Comparison of ENCODE assay signal across 8 cellular contexts in genomic region chr10:79981673-79982485, GRCh38. TPM values are rescaled to one million over a fixed set of nuclear protein-coding genes. Genes with fewer than 3 reads are reported as not detected.
DNase-seq lines count a peak whose midpoint lies in the region; FAIRE-seq and TF ChIP-seq lines count a peak whose summit lies in the region.

No MANE protein-coding gene starts in this region.

- H4K20me1 ChIP-seq in GM23248 (ENCODE audit: insufficient read depth) = no peaks in the 10 kb centered on the region

- H3K27ac Mint-ChIP-seq in brain = peak overlapping the region in 2 of 5 experiments; percentile 47 to 58

- H3K79me2 ChIP-seq in GM23248 (ENCODE audit: insufficient read depth) = no peaks in the 10 kb centered on the region

- H2AFZ ChIP-seq in GM23248 = peak overlapping the region; percentile 92

- no peak overlapping the region for H3K27ac ChIP-seq in GM23248
- no peak overlapping the region for H3K27ac ChIP-seq in iPS-20b (ENCODE audit: low read length)
- H3K27ac ChIP-seq in sigmoid colon = peak overlapping the region; percentile 22 to 86 (median 80)

- H3K36me3 ChIP-seq in GM23248 (ENCODE audit: low read depth) (no peaks in the 10 kb centered on the region), iPS-20b (ENCODE audit: insufficient read depth, low read depth, low read length) (no peaks in the 10 kb centered on the region), sigmoid colon (no peaks in the 10 kb centered on the region)

- peaks cover 20% of the 10 kb centered on the region for H3K27me3 ChIP-seq in GM23248 (replicated peaks; ENCODE audit: insufficient read depth)
- peaks cover 45% of the 10 kb centered on the region for H3K27me3 ChIP-seq in iPS-20b (ENCODE audit: insufficient read depth, low read length)
- H3K27me3 ChIP-seq in sigmoid colon = peaks cover 0 to 11% (median 5%) of the 10 kb centered on the region in 3 donors

- H3K4me2 ChIP-seq in GM23248 (ENCODE audit: unreplicated experiment) = peak overlapping the region; percentile 62

- H3K36me3 Mint-ChIP-seq in brain = peaks cover 10% of the 10 kb centered on the region

- in situ Hi-C loops in GM23248 (cut with MboI) = no loop called here

- no peak for TF ChIP-seq EP300 in sigmoid colon (IDR thresholded peaks at IDR 0.05)

- H3K4me3 ChIP-seq in GM23248 (peak overlapping the region; percentile 77), iPS-20b (ENCODE audit: low read length) (peak overlapping the region; percentile 78), sigmoid colon (peak overlapping the region; percentile 45 to 80 (median 60))

- no peaks in the 10 kb centered on the region for H3K9me2 ChIP-seq in GM23248 (ENCODE audit: insufficient read depth)

- H3K4me1 ChIP-seq in GM23248 (ENCODE audit: insufficient read depth) = no peaks in the 10 kb centered on the region
- peaks cover 12% of the 10 kb centered on the region; the same call in 1 of the 2 replicates for H3K4me1 ChIP-seq in iPS-20b (ENCODE audit: insufficient read depth, low read length)
- peaks cover 0 to 19% (median 12%) of the 10 kb centered on the region in 4 donors for H3K4me1 ChIP-seq in sigmoid colon

- H3K9me3 ChIP-seq in GM23248 (ENCODE audit: low read depth) (no peaks in the 10 kb centered on the region), iPS-20b (ENCODE audit: insufficient read depth, low read depth, low read length) (no peaks in the 10 kb centered on the region), sigmoid colon (peaks cover 0 to 3% (median 0%) of the 10 kb centered on the region in 4 donors)

- peaks cover 24% of the 10 kb centered on the region for H3K4me1 Mint-ChIP-seq in brain

- intact Hi-C loops in sigmoid colon (cut with DNase I) = loop anchor here (2.0 kb wide), 1 partner anchor 97 kb away; the partner anchor contains the start of gene TMEM254

- WGBS in GM23248 (ENCODE audit: low coverage in 1 of 2, low lambda C conversion rate in 2 of 2, missing lambda C conversion rate in 2 of 2), 2 experiments = 3% methylated on average over 78 to 79 of the region's 84 CpGs
- 1% methylated on average over 84 of the region's 84 CpGs for WGBS in sigmoid colon, 2 donors

- H3K9me3 Mint-ChIP-seq in brain = peaks cover 4 to 9% (median 6%) of the 10 kb centered on the region in 5 experiments

- TF ChIP-seq POLR2A in sigmoid colon (IDR thresholded peaks at IDR 0.05) = no peak
- TF ChIP-seq POLR2A in GM12892 (IDR thresholded peaks at IDR 0.05; ENCODE audit: low read depth, low read length) = no peak

- FAIRE-seq in GM12892 (lab: Jason Lieb, UNC) = no peak

- DNase-seq in AG08395 (ENCODE audit: low spot score) (peak; percentile 50), GM23248 (peak; percentile 78), NCI-H526 treated with DMSO at 0.1 percent for 48 hours (lab: John Stamatoyannopoulos, UW) (peak; percentile 39), sigmoid colon (peak; percentile 73), GM12892 (ENCODE audit: insufficient read length) (no peak)
- DNase-seq in activated effector memory CD4-positive, alpha-beta T cell treated with anti-CD3 and anti-CD28 coated beads, Interleukin-2, amount 50 U/mL, for 16 hours = no peak

- peaks cover 24% of the 10 kb centered on the region for H3K27me3 Mint-ChIP-seq in brain

- H3K9ac ChIP-seq in GM23248 = peak overlapping the region; percentile 64
- peak overlapping the region; percentile 52; the same call in 1 of the 2 replicates for H3K9ac ChIP-seq in iPS-20b (ENCODE audit: low read depth, low read length)

- peak overlapping the region; percentile 75 to 80 (median 77) for H3K4me3 Mint-ChIP-seq in brain

- TF ChIP-seq CTCF in brain (conservative IDR thresholded peaks at IDR 0.05) (peak in 1 of 2 experiments; percentile 43), sigmoid colon (IDR thresholded peaks at IDR 0.05) (no peak)

- H3F3A ChIP-seq in GM23248 (ENCODE audit: insufficient read depth) = no peaks in the 10 kb centered on the region

RNA-seq across cellular contexts. Expression of gene SFTPD, which starts 33.0 kb away (rescaled TPM):
- total RNA-seq in GM23248 (2014; rRNA removed; shearing (Covaris generic)) = not detected in 2 replicates
- polyA plus RNA-seq in GM23248 (2016; fragmentation: Nextera tagmentation; extraction: Ambion mirVana) = 0.24 and 0.46 TPM in 2 replicates
- 1.2 TPM for polyA plus RNA-seq in brain (ENCODE audit: insufficient read depth, low read depth, low replicate concordance)
- total RNA-seq in sigmoid colon = 1 to 10 TPM in 2 of 4 donors, not detected in 2; 1.1 to 3.4 TPM
- polyA plus RNA-seq in sigmoid colon = under 1 TPM in 1 of 3 donors, not detected in 2; 0.28 TPM
- polyA plus RNA-seq in GM12892 (2012; ENCODE audit: missing spikeins) = not detected

Comparison
In these comparisons a context has a peak if more than half of its experiments do, and no peak if none do; other contexts are left out.
1. DNase-seq: peak in AG08395 (single experiment), GM23248 (single experiment), NCI-H526 treated with DMSO at 0.1 percent for 48 hours (single experiment) and sigmoid colon (single experiment); none in GM12892 (single experiment) and activated effector memory CD4-positive, alpha-beta T cell treated with anti-CD3 and anti-CD28 coated beads, Interleukin-2, amount 50 U/mL, for 16 hours (single experiment).
2. H3K27ac ChIP-seq: peak in sigmoid colon (4 of 4); none in GM23248 (single experiment) and iPS-20b (single experiment).
3. Peak in every context shown above with its lines, with median percentiles within 50 percentile points of each other: H3K4me3 ChIP-seq.